ENCODE assay signal across 8 cellular contexts in genomic region chr19:45792482-45793177, GRCh38. TPM values are rescaled to one million over a fixed set of nuclear protein-coding genes. Genes with fewer than 3 reads are reported as not detected.
DNase-seq lines count a peak whose midpoint lies in the region; ATAC-seq and TF ChIP-seq lines count a peak whose summit lies in the region.

A gene with protein sequence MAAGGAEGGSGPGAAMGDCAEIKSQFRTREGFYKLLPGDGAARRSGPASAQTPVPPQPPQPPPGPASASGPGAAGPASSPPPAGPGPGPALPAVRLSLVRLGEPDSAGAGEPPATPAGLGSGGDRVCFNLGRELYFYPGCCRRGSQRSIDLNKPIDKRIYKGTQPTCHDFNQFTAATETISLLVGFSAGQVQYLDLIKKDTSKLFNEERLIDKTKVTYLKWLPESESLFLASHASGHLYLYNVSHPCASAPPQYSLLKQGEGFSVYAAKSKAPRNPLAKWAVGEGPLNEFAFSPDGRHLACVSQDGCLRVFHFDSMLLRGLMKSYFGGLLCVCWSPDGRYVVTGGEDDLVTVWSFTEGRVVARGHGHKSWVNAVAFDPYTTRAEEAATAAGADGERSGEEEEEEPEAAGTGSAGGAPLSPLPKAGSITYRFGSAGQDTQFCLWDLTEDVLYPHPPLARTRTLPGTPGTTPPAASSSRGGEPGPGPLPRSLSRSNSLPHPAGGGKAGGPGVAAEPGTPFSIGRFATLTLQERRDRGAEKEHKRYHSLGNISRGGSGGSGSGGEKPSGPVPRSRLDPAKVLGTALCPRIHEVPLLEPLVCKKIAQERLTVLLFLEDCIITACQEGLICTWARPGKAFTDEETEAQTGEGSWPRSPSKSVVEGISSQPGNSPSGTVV (minus strand): TSS chr19:45792845. CDS start chr19:45792756, 89 bp downstream.

- CTCF ChIA-PET in activated CD8-positive, alpha-beta memory T cell treated with anti-CD3 and anti-CD28 coated beads, Interleukin-2, amount 10 ng/mL, durations not matched to agents 7 days and 5 days (lab: Charles Lee), result interaction anchor here (0.7 to 20.8 kb wide), 9 partner anchors 8 to 629 kb away, joined by 3 to 338 read pairs (median 5); partner anchors contain the start of gene SIX5

- peaks cover 21% of the 10 kb centered on the region for H3K36me3 Mint-ChIP-seq in activated CD8-positive, alpha-beta memory T cell treated with anti-CD3 and anti-CD28 coated beads, Interleukin-2, amount 10 ng/mL, durations not matched to agents 7 days and 5 days
- H3K36me3 Mint-ChIP-seq in endodermal cell (ENCODE audit: low read depth), result peaks cover 28% of the 10 kb centered on the region

- H3K9ac ChIP-seq in endodermal cell (ENCODE audit: extremely low read depth, low read length, poor library complexity, severe bottlenecking), result peak within 1 kb of the TSS; percentile 77

- 0% methylated on average over 20 to 83 of the region's 83 CpGs for WGBS in endodermal cell (ENCODE audit: insufficient coverage in 1 of 2, insufficient read length in 1 of 2), 2 experiments

- TF ChIP-seq CTCF in GM20000 (IDR thresholded peaks at IDR 0.05; ENCODE audit: extremely low read depth, missing control alignments) (no peak), endodermal cell (conservative IDR thresholded peaks at IDR 0.05) (no peak)

- DNase-seq in CMK (ENCODE audit: low read depth), result peak; percentile 97
- peak; percentile 99 for DNase-seq in GM20000 (ENCODE audit: low spot score)
- peak; percentile 98 for DNase-seq in HT1080 (ENCODE audit: low read depth)
- peak; percentile 91 for DNase-seq in NOMO-1 treated with DMSO at 0.1 percent for 48 hours (lab: John Stamatoyannopoulos, UW; ENCODE audit: unreplicated experiment)
- peak; percentile 100 for DNase-seq in activated CD8-positive, alpha-beta memory T cell treated with anti-CD3 and anti-CD28 coated beads, Interleukin-2, amount 10 ng/mL, durations not matched to agents 7 days and 5 days
- peak; percentile 100 for DNase-seq in endodermal cell
- peak; percentile 100 for DNase-seq in mesenteric fat pad (ENCODE audit: low spot score)
- DNase-seq in stimulated activated CD8-positive, alpha-beta memory T cell treated with anti-CD3 and anti-CD28 coated beads, Interleukin-15, amount 100 ng/mL, for 24 hours (ENCODE audit: low read depth), result peak; percentile 99

- H3K27me3 ChIP-seq in endodermal cell (ENCODE audit: control insufficient read depth, insufficient read depth, low read length, poor library complexity, severe bottlenecking), result no peaks in the 10 kb centered on the region

- peaks cover 26% of the 10 kb centered on the region for H3K4me1 Mint-ChIP-seq in activated CD8-positive, alpha-beta memory T cell treated with anti-CD3 and anti-CD28 coated beads, Interleukin-2, amount 10 ng/mL, durations not matched to agents 7 days and 5 days
- H3K4me1 Mint-ChIP-seq in endodermal cell, result peaks cover 20% of the 10 kb centered on the region

- H3K4me3 ChIP-seq in endodermal cell (ENCODE audit: low read length), result peak within 1 kb of the TSS; percentile 99

- peak within 1 kb of the TSS; percentile 7 for H3K27ac ChIP-seq in endodermal cell (ENCODE audit: low read depth, low read length)

- peak within 1 kb of the TSS; percentile 82 for H3K4me3 Mint-ChIP-seq in activated CD8-positive, alpha-beta memory T cell treated with anti-CD3 and anti-CD28 coated beads, Interleukin-2, amount 10 ng/mL, durations not matched to agents 7 days and 5 days
- H3K4me3 Mint-ChIP-seq in endodermal cell, result peak within 1 kb of the TSS; percentile 93

- peaks cover 40% of the 10 kb centered on the region for H3K27me3 Mint-ChIP-seq in activated CD8-positive, alpha-beta memory T cell treated with anti-CD3 and anti-CD28 coated beads, Interleukin-2, amount 10 ng/mL, durations not matched to agents 7 days and 5 days
- peaks cover 5% of the 10 kb centered on the region for H3K27me3 Mint-ChIP-seq in endodermal cell (ENCODE audit: insufficient read depth)

- peaks cover 22% of the 10 kb centered on the region for H3K36me3 ChIP-seq in endodermal cell (ENCODE audit: control insufficient read depth, insufficient read depth, low read length)

- H3K27ac Mint-ChIP-seq in activated CD8-positive, alpha-beta memory T cell treated with anti-CD3 and anti-CD28 coated beads, Interleukin-2, amount 10 ng/mL, durations not matched to agents 7 days and 5 days, result peak within 1 kb of the TSS; percentile 79
- H3K27ac Mint-ChIP-seq in endodermal cell, result peak within 1 kb of the TSS; percentile 89

- peak; percentile 90 for ATAC-seq in activated CD8-positive, alpha-beta memory T cell treated with anti-CD3 and anti-CD28 coated beads, Interleukin-2, amount 10 ng/mL, durations not matched to agents 7 days and 5 days

- H3K9me3 Mint-ChIP-seq in activated CD8-positive, alpha-beta memory T cell treated with anti-CD3 and anti-CD28 coated beads, Interleukin-2, amount 10 ng/mL, durations not matched to agents 7 days and 5 days (ENCODE audit: low read depth), result no peaks in the 10 kb centered on the region
- no peaks in the 10 kb centered on the region for H3K9me3 Mint-ChIP-seq in endodermal cell

- no peaks in the 10 kb centered on the region for H3K9me3 ChIP-seq in endodermal cell (ENCODE audit: control insufficient read depth, low read length)

- H3K4me1 ChIP-seq in endodermal cell (ENCODE audit: control insufficient read depth, insufficient read depth, low read length), result no peaks in the 10 kb centered on the region

RNA-seq across cellular contexts. Expression of the gene that starts here (rescaled TPM):
- total RNA-seq in HT1080 (2014; rRNA removed; shearing (Covaris generic)), result 35.9 and 44.3 TPM in 2 replicates
- 32.4 and 37.3 TPM in 2 replicates for polyA plus RNA-seq in HT1080 (2015; cell fraction: cytosol; rRNA removed)
- polyA plus RNA-seq in HT1080 (2015; cell fraction: nucleus; rRNA removed), result 53.4 and 65.4 TPM in 2 replicates
- total RNA-seq in activated CD8-positive, alpha-beta memory T cell treated with anti-CD3 and anti-CD28 coated beads, Interleukin-2, amount 10 ng/mL, durations not matched to agents 7 days and 5 days, result 10 to 100 TPM; 47.0 to 47.9 TPM
- total RNA-seq in endodermal cell, result 10 to 100 TPM; 86.4 to 86.9 TPM
- polyA plus RNA-seq in endodermal cell (2013, experiment 1 of 2), result 61.6 TPM
- polyA plus RNA-seq in endodermal cell (2013, experiment 2 of 2), result 53.9 TPM
- total RNA-seq in mesenteric fat pad, result 57.2 TPM

Comparison
In these comparisons a context has a peak if more than half of its experiments do, and no peak if none do; other contexts are left out.
1. Peak in every context shown above with its lines: DNase-seq, ATAC-seq, H3K4me3 ChIP-seq and H3K27ac ChIP-seq.